Comparison of ENCODE assay signal across 15 cellular contexts in the genomic region with DNA sequence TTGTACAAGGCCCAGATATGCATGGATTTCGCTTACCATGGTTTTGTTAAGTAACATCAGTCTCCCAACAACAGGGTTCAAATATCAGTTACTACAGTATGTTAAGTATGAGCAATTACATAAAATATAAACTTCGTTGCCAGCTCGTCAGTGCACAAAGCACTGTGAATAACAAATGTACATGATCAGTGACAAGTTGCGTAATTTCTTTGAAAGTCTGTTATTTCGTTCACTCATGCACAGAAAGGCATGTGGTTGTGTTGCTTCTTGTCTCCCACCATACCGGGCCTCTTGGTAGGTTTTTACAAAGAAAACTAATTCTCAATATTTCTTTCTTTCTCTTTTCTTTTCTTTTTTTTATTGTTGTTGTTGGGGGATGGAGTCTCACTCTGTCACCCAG. TPM values are rescaled to one million over a fixed set of nuclear protein-coding genes. Genes with fewer than 3 reads are reported as not detected.
DNase-seq lines count a peak whose midpoint lies in the region; ATAC-seq and TF ChIP-seq lines count a peak whose summit lies in the region.
"Had no signal": no experiment of that assay in that cellular context is flagged by ENCODE, and none has a peak within 500 bp of the region (broad histone marks: within the 10 kb centered on the region; RNA-seq: fewer than 3 reads in every experiment).

No MANE protein-coding gene starts in this region.

- POLR2A ChIA-PET in activated naive CD8-positive, alpha-beta T cell treated with anti-CD3 and anti-CD28 coated beads, Interleukin-2, amount 10 ng/mL, durations not matched to agents 7 days and 5 days (lab: Charles Lee) = interaction anchor here (0.5 to 3.0 kb wide), 3 partner anchors 10 to 15 kb away, joined by 3 to 11 read pairs (median 9); a partner anchor contains a TSS

- ATAC-seq in activated naive CD8-positive, alpha-beta T cell treated with anti-CD3 and anti-CD28 coated beads, Interleukin-2, amount 10 ng/mL, durations not matched to agents 7 days and 5 days (ENCODE audit: low read depth) = no peak
- no peak for ATAC-seq in activated naive CD8-positive, alpha-beta T cell treated with anti-CD3 and anti-CD28 coated beads, Interleukin-2, amount 50 U/mL, for 24 hours
- no peak for ATAC-seq in HG03139 (IDR thresholded peaks at IDR 0.05; ENCODE audit: unreplicated experiment)

- peak overlapping the region; percentile 23 for H3K27ac Mint-ChIP-seq in activated naive CD8-positive, alpha-beta T cell treated with anti-CD3 and anti-CD28 coated beads, Interleukin-2, amount 10 ng/mL, durations not matched to agents 7 days and 5 days
- H3K27ac Mint-ChIP-seq in activated naive CD8-positive, alpha-beta T cell treated with anti-CD3 and anti-CD28 coated beads, Interleukin-2, amount 50 U/mL, for 24 hours = no peak overlapping the region

- H3K27ac ChIP-seq in thyroid gland (peak overlapping the region in 2 of 3 donors; percentile 19 to 34), spleen (no peak overlapping the region)
- H3K27ac ChIP-seq: BLaER1, GM23248 had no signal

- no peak overlapping the region for H3K4me3 Mint-ChIP-seq in activated naive CD8-positive, alpha-beta T cell treated with anti-CD3 and anti-CD28 coated beads, Interleukin-2, amount 10 ng/mL, durations not matched to agents 7 days and 5 days
- H3K4me3 Mint-ChIP-seq in activated naive CD8-positive, alpha-beta T cell treated with anti-CD3 and anti-CD28 coated beads, Interleukin-2, amount 50 U/mL, for 24 hours = no peak overlapping the region

- WGBS in thyroid gland, 2 donors = 80 to 85% methylated on average over 6 of the region's 6 CpGs
- 65 to 87% (median 77%) methylated on average over 6 of the region's 6 CpGs for WGBS in spleen, 5 donors

- peaks cover 1% of the 10 kb centered on the region for H3K36me3 Mint-ChIP-seq in activated naive CD8-positive, alpha-beta T cell treated with anti-CD3 and anti-CD28 coated beads, Interleukin-2, amount 10 ng/mL, durations not matched to agents 7 days and 5 days
- peaks cover 8% of the 10 kb centered on the region for H3K36me3 Mint-ChIP-seq in activated naive CD8-positive, alpha-beta T cell treated with anti-CD3 and anti-CD28 coated beads, Interleukin-2, amount 50 U/mL, for 24 hours (ENCODE audit: low read depth)

- peaks cover 18% of the 10 kb centered on the region for H3K4me1 ChIP-seq in adipocyte (ENCODE audit: control insufficient read depth, insufficient read depth, low read length)
- peaks cover 7 to 19% of the 10 kb centered on the region in 2 donors for H3K4me1 ChIP-seq in thyroid gland
- peaks cover 6 to 45% (median 24%) of the 10 kb centered on the region in 6 donors for H3K4me1 ChIP-seq in spleen

- TF ChIP-seq CTCF in thyroid gland (IDR thresholded peaks at IDR 0.05) (no peak), spleen (IDR thresholded peaks at IDR 0.05 in 8 of 11, conservative IDR thresholded peaks at IDR 0.05 in 3 of 11) (no peak)

- no peaks in the 10 kb centered on the region for H3K9me3 Mint-ChIP-seq in activated naive CD8-positive, alpha-beta T cell treated with anti-CD3 and anti-CD28 coated beads, Interleukin-2, amount 10 ng/mL, durations not matched to agents 7 days and 5 days
- H3K9me3 Mint-ChIP-seq in activated naive CD8-positive, alpha-beta T cell treated with anti-CD3 and anti-CD28 coated beads, Interleukin-2, amount 50 U/mL, for 24 hours = no peaks in the 10 kb centered on the region
- H3K9me3 Mint-ChIP-seq: CD8-positive, alpha-beta memory T cell had no signal

- DNase-seq in activated naive CD8-positive, alpha-beta T cell treated with anti-CD3 and anti-CD28 coated beads, Interleukin-2, amount 10 ng/mL, durations not matched to agents 7 days and 5 days = no peak
- DNase-seq in activated naive CD8-positive, alpha-beta T cell treated with anti-CD3 and anti-CD28 coated beads, Interleukin-2, amount 50 U/mL, for 24 hours = no peak
- DNase-seq in MV-4-11 (lab: John Stamatoyannopoulos, UW) (peak; percentile 69), adipocyte (ENCODE audit: low read depth) (peak; percentile 64), thyroid gland (no peak), spleen (no peak), DMS53 (lab: John Stamatoyannopoulos, UW) (no peak)
- DNase-seq: 8988T; AML-193; Caco-2; CD8-positive, alpha-beta memory T cell; GF-D8; GM23248 had no signal

- no peak overlapping the region for H3K9ac ChIP-seq in adipocyte (ENCODE audit: low read length)
- H3K9ac ChIP-seq: BLaER1, GM23248 had no signal

- TF ChIP-seq POLR2A in thyroid gland (IDR thresholded peaks at IDR 0.05) (no peak), spleen (IDR thresholded peaks at IDR 0.05) (no peak)

- no peak overlapping the region for H3K4me3 ChIP-seq in adipocyte (ENCODE audit: low read length)
- H3K4me3 ChIP-seq in thyroid gland (replicated peaks in 1 of 3) = no peak overlapping the region
- no peak overlapping the region for H3K4me3 ChIP-seq in spleen
- H3K4me3 ChIP-seq: BLaER1, GM23248 had no signal

- no peaks in the 10 kb centered on the region for H3K36me3 ChIP-seq in adipocyte (ENCODE audit: control insufficient read depth, insufficient read depth, low read length, severe bottlenecking)
- H3K36me3 ChIP-seq in thyroid gland = no peaks in the 10 kb centered on the region
- H3K36me3 ChIP-seq in spleen = no peaks in the 10 kb centered on the region
- H3K36me3 ChIP-seq: BLaER1 had no signal

- intact Hi-C loops in thyroid gland (cut with DNase I) = no loop called here
- intact Hi-C loops in spleen (cut with DNase I; ENCODE audit: low total_unique reads) = no loop called here

- peaks cover 28% of the 10 kb centered on the region for H3K4me1 Mint-ChIP-seq in activated naive CD8-positive, alpha-beta T cell treated with anti-CD3 and anti-CD28 coated beads, Interleukin-2, amount 10 ng/mL, durations not matched to agents 7 days and 5 days
- peaks cover 44% of the 10 kb centered on the region for H3K4me1 Mint-ChIP-seq in activated naive CD8-positive, alpha-beta T cell treated with anti-CD3 and anti-CD28 coated beads, Interleukin-2, amount 50 U/mL, for 24 hours

- no peaks in the 10 kb centered on the region for H3K27me3 Mint-ChIP-seq in activated naive CD8-positive, alpha-beta T cell treated with anti-CD3 and anti-CD28 coated beads, Interleukin-2, amount 10 ng/mL, durations not matched to agents 7 days and 5 days
- H3K27me3 Mint-ChIP-seq in activated naive CD8-positive, alpha-beta T cell treated with anti-CD3 and anti-CD28 coated beads, Interleukin-2, amount 50 U/mL, for 24 hours = no peaks in the 10 kb centered on the region
- H3K27me3 Mint-ChIP-seq: CD8-positive, alpha-beta memory T cell had no signal

- H3K9me3 ChIP-seq in adipocyte (ENCODE audit: control insufficient read depth, low read length) (no peaks in the 10 kb centered on the region), thyroid gland (no peaks in the 10 kb centered on the region), spleen (no peaks in the 10 kb centered on the region)
- H3K9me3 ChIP-seq: BLaER1, Caco-2 had no signal

- no peaks in the 10 kb centered on the region for H3K27me3 ChIP-seq in adipocyte (replicated peaks; ENCODE audit: control insufficient read depth, insufficient read depth, low read length)
- no peaks in the 10 kb centered on the region for H3K27me3 ChIP-seq in thyroid gland
- H3K27me3 ChIP-seq in spleen (replicated peaks in 1 of 7) = no peaks in the 10 kb centered on the region
- H3K27me3 ChIP-seq: BLaER1 had no signal

RNA-seq across cellular contexts. Expression of a gene that starts 12.5 kb away (rescaled TPM):
- 1 to 10 TPM; 3.3 to 3.4 TPM for total RNA-seq in activated naive CD8-positive, alpha-beta T cell treated with anti-CD3 and anti-CD28 coated beads, Interleukin-2, amount 10 ng/mL, durations not matched to agents 7 days and 5 days
- 10 to 100 TPM; 11.9 to 21.7 (median 19.9) TPM for total RNA-seq in thyroid gland
- total RNA-seq in spleen = 10 to 100 TPM in 2 of 7 donors, 1 to 10 TPM in 5; 5.8 to 12.1 (median 7.9) TPM
- 1 to 10 TPM; 4.9 to 9.6 (median 7.0) TPM for polyA plus RNA-seq in spleen

RNA-seq across cellular contexts. Expression of a gene that starts 15.4 kb away (rescaled TPM):
- total RNA-seq in activated naive CD8-positive, alpha-beta T cell treated with anti-CD3 and anti-CD28 coated beads, Interleukin-2, amount 10 ng/mL, durations not matched to agents 7 days and 5 days = 100 to 1,000 TPM; 347 to 351 TPM
- total RNA-seq in thyroid gland (100 to 1,000 TPM; 148 to 158 (median 155) TPM), spleen (100 to 1,000 TPM; 159 to 253 (median 206) TPM)
- 100 to 1,000 TPM in 2 of 3 donors, 10 to 100 TPM in 1; 82.8 to 141 (median 116) TPM for polyA plus RNA-seq in spleen

RNA-seq across cellular contexts. Expression of a gene that starts 53.0 kb away (rescaled TPM):
- total RNA-seq in activated naive CD8-positive, alpha-beta T cell treated with anti-CD3 and anti-CD28 coated beads, Interleukin-2, amount 10 ng/mL, durations not matched to agents 7 days and 5 days = not detected
- not detected for total RNA-seq in thyroid gland
- total RNA-seq in spleen = not detected
- under 1 TPM in 1 of 3 donors, not detected in 2; 0.20 TPM for polyA plus RNA-seq in spleen
- total RNA-seq: Caco-2; CD8-positive, alpha-beta memory T cell; GM23248 had no signal
- polyA plus RNA-seq: CD8-positive, alpha-beta memory T cell; GM23248 had no signal

Comparison
In these comparisons a context has a peak if more than half of its experiments do, and no peak if none do; other contexts are left out.
1. DNase-seq: peak in MV-4-11 (single experiment) and adipocyte (single experiment); none in activated naive CD8-positive, alpha-beta T cell treated with anti-CD3 and anti-CD28 coated beads, Interleukin-2, amount 10 ng/mL, durations not matched to agents 7 days and 5 days (single experiment), activated naive CD8-positive, alpha-beta T cell treated with anti-CD3 and anti-CD28 coated beads, Interleukin-2, amount 50 U/mL, for 24 hours (single experiment), thyroid gland (0 of 2), spleen (single experiment) and DMS53 (single experiment).
2. H3K27ac ChIP-seq: peak in thyroid gland (2 of 3); none in spleen (0 of 8).